17 cellular contexts compared by ENCODE assay signal in genomic region chr18:77223221-77223639, GRCh38. TPM values are rescaled to one million over a fixed set of nuclear protein-coding genes. Genes with fewer than 3 reads are reported as not detected.
DNase-seq lines count a peak whose midpoint lies in the region; ATAC-seq, FAIRE-seq and TF ChIP-seq lines count a peak whose summit lies in the region.
"Had no signal": no experiment of that assay in that cellular context is flagged by ENCODE, and none has a peak within 500 bp of the region (broad histone marks: within the 10 kb centered on the region; RNA-seq: fewer than 3 reads in every experiment).

No MANE protein-coding gene starts in this region.

- 91% methylated on average over 5 of the region's 5 CpGs; no CpG with 5 or more reads in 1 of the 2 experiments for WGBS in H1 (ENCODE audit: extremely low coverage in 1 of 2, insufficient coverage in 1 of 2, insufficient read length in 1 of 2, insufficient replicate concordance in 2 of 2, low coverage in 1 of 2, low lambda C conversion rate in 2 of 2, missing lambda C conversion rate in 1 of 2), 2 experiments

- no peak overlapping the region for H3K4ac ChIP-seq in H1 (replicated peaks; ENCODE audit: insufficient read length, low read depth, low read length)

- H3K79me2 ChIP-seq in H1 (ENCODE audit: control insufficient read depth in 1 of 2, insufficient read depth in 2 of 2, low read length in 2 of 2), result no peaks in the 10 kb centered on the region

- peak; percentile 66 for DNase-seq in activated CD8-positive, alpha-beta memory T cell treated with anti-CD3 and anti-CD28 coated beads for 24 hours
- no peak for DNase-seq in activated CD8-positive, alpha-beta memory T cell treated with anti-CD3 and anti-CD28 coated beads, Interleukin-2, amount 50 U/mL, for 4 hours
- DNase-seq in RWPE2 (ENCODE audit: low spot score) (no peak), H1 (ENCODE audit: low read depth in 1 of 2, low spot score in 2 of 2) (no peak), WERI-Rb-1 (no peak)
- peak in 2 of 3 donors; percentile 15 to 32 for DNase-seq in stimulated activated CD4-positive, alpha-beta T cell treated with anti-CD3 and anti-CD28 coated beads, TNF-alpha, amount 100 ng/mL, for 48 hours (ENCODE audit: low read depth in 3 of 3)
- DNase-seq: activated B cell treated with CpG ODN at 0.5 μM for 24 hours, cerebellar nuclear complex, endodermal cell, left ventricle myocardium inferior, spleen, upper lobe of left lung had no signal

- H3K4me2 ChIP-seq in H1 (ENCODE audit: insufficient read depth in 1 of 2, low read depth in 2 of 2, low read length in 2 of 2), result no peak overlapping the region

- no peaks in the 10 kb centered on the region for H3K79me1 ChIP-seq in H1 (ENCODE audit: low read depth, low read length)

- H3K4me1 ChIP-seq in RWPE2 (ENCODE audit: insufficient read depth, poor library complexity, severe bottlenecking) (no peaks in the 10 kb centered on the region), H1 (replicated peaks in 1 of 4; ENCODE audit: control insufficient read depth in 3 of 4, insufficient read depth in 4 of 4, low read length in 3 of 4) (peaks cover 0 to 3% (median 0%) of the 10 kb centered on the region in 4 experiments; a peak in 1 of 7 replicates)
- H3K4me1 ChIP-seq: left ventricle myocardium inferior had no signal

- no peak for TF ChIP-seq RAD21 in H1 (IDR thresholded peaks at IDR 0.05 in 1 of 2, conservative IDR thresholded peaks at IDR 0.05 in 1 of 2; ENCODE audit: low read depth in 2 of 2, low read length in 2 of 2)

- CTCF ChIA-PET in H1 (lab: Charles Lee; ENCODE audit: partially characterized antibody), result interaction anchor here (0.6 to 4.6 kb wide), 3 partner anchors 11 to 304 kb away, joined by 3 to 17 read pairs (median 4); no protein-coding TSS in a partner anchor

- H3K9me3 ChIP-seq in RWPE2 (ENCODE audit: severe bottlenecking), result no peaks in the 10 kb centered on the region
- no peaks in the 10 kb centered on the region for H3K9me3 ChIP-seq in H1 (ENCODE audit: insufficient read depth in 2 of 2, low read depth in 1 of 2, low read length in 1 of 2)
- no peaks in the 10 kb centered on the region for H3K9me3 ChIP-seq in WERI-Rb-1 (ENCODE audit: severe bottlenecking)
- H3K9me3 ChIP-seq: spleen, upper lobe of left lung had no signal

- H2AK5ac ChIP-seq in H1 (ENCODE audit: low read depth, low read length), result no peak overlapping the region

- H2BK5ac ChIP-seq in H1 (ENCODE audit: low read depth, low read length), result no peak overlapping the region

- no peak overlapping the region for H4K8ac ChIP-seq in H1 (ENCODE audit: extremely low read depth, insufficient read depth, low read length)

- no peak overlapping the region for H3K14ac ChIP-seq in H1 (ENCODE audit: insufficient read length)

- no peak overlapping the region for H3K18ac ChIP-seq in H1 (ENCODE audit: extremely low read depth, low read length)

- no peak overlapping the region for H3K9ac ChIP-seq in H1 (replicated peaks in 1 of 4; ENCODE audit: extremely low read depth in 1 of 4, low read depth in 3 of 4, low read length in 3 of 4)

- FAIRE-seq in H1 (lab: Jason Lieb, UNC), result no peak

- H3K36me3 ChIP-seq in RWPE2 (ENCODE audit: low read depth) (no peaks in the 10 kb centered on the region), H1 (ENCODE audit: control insufficient read depth in 2 of 4, insufficient read depth in 4 of 4, low read length in 3 of 4) (no peaks in the 10 kb centered on the region), WERI-Rb-1 (no peaks in the 10 kb centered on the region)
- H3K36me3 ChIP-seq: left ventricle myocardium inferior, spleen, upper lobe of left lung had no signal

- H3K4me3 ChIP-seq in RWPE2 (ENCODE audit: severe bottlenecking), result no peak overlapping the region
- H3K4me3 ChIP-seq in H1 (ENCODE audit: extremely low read depth in 1 of 4, insufficient read depth in 2 of 4, low read depth in 3 of 4, low read length in 4 of 4), result no peak overlapping the region
- no peak overlapping the region for H3K4me3 ChIP-seq in WERI-Rb-1 (ENCODE audit: low read depth, low read length)
- H3K4me3 ChIP-seq: left ventricle myocardium inferior, spleen, upper lobe of left lung had no signal

- H4K5ac ChIP-seq in H1 (ENCODE audit: insufficient read length, low read depth, low read length), result no peak overlapping the region

- ATAC-seq in RWPE2 (ENCODE audit: low read depth), result peak; percentile 63
- ATAC-seq in HG03196 (IDR thresholded peaks at IDR 0.05; ENCODE audit: unreplicated experiment), result no peak
- ATAC-seq in GM19035 (IDR thresholded peaks at IDR 0.05; ENCODE audit: unreplicated experiment), result no peak

- peak overlapping the region; percentile 22; the same call in 1 of the 2 replicates for H2AFZ ChIP-seq in H1 (ENCODE audit: low read length)

- no peak for TF ChIP-seq POLR2A in H1 (IDR thresholded peaks at IDR 0.05; ENCODE audit: control extremely low read depth in 1 of 2, low read depth in 2 of 2, low read length in 2 of 2)

- H2BK20ac ChIP-seq in H1 (ENCODE audit: low read length), result no peak overlapping the region

- TF ChIP-seq CTCF in RWPE2 (IDR thresholded peaks at IDR 0.05; ENCODE audit: poor library complexity, severe bottlenecking) (no peak), H1 (IDR thresholded peaks at IDR 0.05; ENCODE audit: control extremely low read depth in 1 of 3, insufficient read depth in 1 of 3, low read depth in 1 of 3, low read length in 3 of 3) (no peak), WERI-Rb-1 (IDR thresholded peaks at IDR 0.05; ENCODE audit: low read depth, low read length) (no peak)

- no peak overlapping the region for H3K56ac ChIP-seq in H1 (replicated peaks; ENCODE audit: insufficient read length, low read depth, low read length)

- POLR2A ChIA-PET in H1 (lab: Charles Lee; ENCODE audit: partially characterized antibody), result no interaction called here

- H3K27ac ChIP-seq in RWPE2 (ENCODE audit: poor library complexity, severe bottlenecking), result no peak overlapping the region
- no peak overlapping the region for H3K27ac ChIP-seq in H1 (ENCODE audit: low read depth, low read length)
- H3K27ac ChIP-seq in WERI-Rb-1, result no peak overlapping the region
- H3K27ac ChIP-seq: left ventricle myocardium inferior, spleen, upper lobe of left lung had no signal

- no peak overlapping the region for H3K23ac ChIP-seq in H1 (ENCODE audit: insufficient read length)

- H2BK120ac ChIP-seq in H1 (replicated peaks; ENCODE audit: low read depth, low read length), result no peak overlapping the region

- no peak overlapping the region; the same call in 1 of the 2 replicates for H2BK12ac ChIP-seq in H1 (ENCODE audit: low read depth, low read length)

- no peak for TF ChIP-seq EP300 in H1 (IDR thresholded peaks at IDR 0.05; ENCODE audit: borderline replicate concordance in 1 of 2, low read depth in 2 of 2, low read length in 2 of 2)

- H4K91ac ChIP-seq in H1 (replicated peaks; ENCODE audit: insufficient read length, low read length), result no peak overlapping the region

- H3K27me3 ChIP-seq in RWPE2 (ENCODE audit: insufficient read depth, poor library complexity, severe bottlenecking) (peaks cover 9% of the 10 kb centered on the region), H1 (replicated peaks in 1 of 4; ENCODE audit: control insufficient read depth in 3 of 4, extremely low read depth in 1 of 4, insufficient read depth in 3 of 4, low read length in 3 of 4) (no peaks in the 10 kb centered on the region), WERI-Rb-1 (ENCODE audit: insufficient read depth, low read depth, severe bottlenecking) (no peaks in the 10 kb centered on the region)
- H3K27me3 ChIP-seq: upper lobe of left lung had no signal

- no peaks in the 10 kb centered on the region for H4K20me1 ChIP-seq in H1 (replicated peaks in 1 of 2; ENCODE audit: control insufficient read depth in 1 of 2, insufficient read depth in 2 of 2, low read length in 2 of 2)

- no peak overlapping the region for H2BK15ac ChIP-seq in H1 (ENCODE audit: low read length)

- no peaks in the 10 kb centered on the region; the same call in 1 of the 2 replicates for H3K23me2 ChIP-seq in H1 (ENCODE audit: low read depth, low read length)

TF ChIP-seq in H1, 55 proteins besides CTCF, POLR2A, EP300 and RAD21:
- TF ChIP-seq SIN3A (conservative IDR thresholded peaks at IDR 0.05 in 1 of 2, IDR thresholded peaks at IDR 0.05 in 1 of 2; ENCODE audit: low read depth in 1 of 2, low read length in 2 of 2) (no peak), RFX5 (IDR thresholded peaks at IDR 0.05; ENCODE audit: borderline replicate concordance, low read depth, low read length) (no peak), SIRT6 (IDR thresholded peaks at IDR 0.05; ENCODE audit: low read length) (no peak), E2F6 (IDR thresholded peaks at IDR 0.05) (no peak), KDM5A (IDR thresholded peaks at IDR 0.05; ENCODE audit: low read length) (no peak), EZH2 (IDR thresholded peaks at IDR 0.05; ENCODE audit: low read depth, low read length, severe bottlenecking) (no peak)

RNA-seq across cellular contexts. Expression of gene GALR1, which starts 26.4 kb away (rescaled TPM):
- 0.98 and 1.6 TPM in 2 replicates for total RNA-seq in H1 (2021; fragmentation: NEBNext Ultra II Directional; extraction: Animal tissue kit (Norgen Biotek cat#: 25700))
- polyA plus RNA-seq in H1 (2011; rRNA removed), result 0.09 TPM in 2 replicates
- 0.09 TPM for polyA plus RNA-seq in H1 (2011; cell fraction: cytosol; rRNA removed)
- 0.41 TPM for polyA plus RNA-seq in H1 (2011; cell fraction: nucleus; rRNA removed)
- polyA plus RNA-seq in H1 (2012, experiment 1 of 2), result 0.11 to 0.46 TPM (median 0.30 TPM) in 4 replicates
- polyA plus RNA-seq in H1 (2012, experiment 2 of 2), result 0.03 TPM
- polyA plus RNA-seq in H1 (2013, experiment 1 of 2), result 1.7 TPM
- 0.92 TPM for polyA plus RNA-seq in H1 (2013, experiment 2 of 2)
- 0.24 and 0.35 TPM in 2 replicates for polyA minus RNA-seq in H1 (2011; rRNA and poly(A)+ RNA removed)
- polyA minus RNA-seq in H1 (2011; cell fraction: cytosol; rRNA and poly(A)+ RNA removed), result 0.22 TPM
- polyA minus RNA-seq in H1 (2011; cell fraction: nucleus; rRNA and poly(A)+ RNA removed), result 0.70 TPM
- total RNA-seq: activated B cell treated with CpG ODN at 0.5 μM for 24 hours, LHCN-M2, myocyte, NCI-H460, spleen, upper lobe of left lung had no signal
- polyA plus RNA-seq: spleen had no signal

Comparison
In these comparisons a context has a peak if more than half of its experiments do, and no peak if none do; other contexts are left out.
1. DNase-seq: peak in activated CD8-positive, alpha-beta memory T cell treated with anti-CD3 and anti-CD28 coated beads for 24 hours (single experiment) and stimulated activated CD4-positive, alpha-beta T cell treated with anti-CD3 and anti-CD28 coated beads, TNF-alpha, amount 100 ng/mL, for 48 hours (2 of 3); none in activated CD8-positive, alpha-beta memory T cell treated with anti-CD3 and anti-CD28 coated beads, Interleukin-2, amount 50 U/mL, for 4 hours (single experiment), RWPE2 (single experiment), H1 (0 of 2) and WERI-Rb-1 (single experiment).